ENCODE assay signal across 14 cellular contexts in the genomic region with DNA sequence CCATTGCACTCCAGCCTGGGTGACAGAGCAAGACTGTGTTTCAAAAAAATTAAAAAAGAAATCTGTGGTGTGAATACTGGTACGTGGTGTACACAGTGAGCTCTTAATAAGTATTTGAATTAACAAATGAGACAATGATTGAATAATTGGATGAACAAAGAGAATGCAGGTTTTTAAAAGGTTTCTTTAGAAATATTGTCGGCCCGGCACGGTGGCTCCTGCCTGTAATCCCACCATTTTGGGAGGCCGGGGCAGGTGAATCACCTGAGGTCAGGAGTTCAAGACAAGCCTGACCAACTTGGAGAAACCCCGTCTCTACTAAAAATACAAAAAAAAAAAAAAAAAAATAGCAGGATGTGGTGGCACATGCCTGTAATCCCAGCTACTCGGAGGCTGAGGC. TPM values are rescaled to one million over a fixed set of nuclear protein-coding genes. Genes with fewer than 3 reads are reported as not detected.
DNase-seq lines count a peak whose midpoint lies in the region; ATAC-seq and TF ChIP-seq lines count a peak whose summit lies in the region.
"Had no signal": no experiment of that assay in that cellular context is flagged by ENCODE, and none has a peak within 500 bp of the region (broad histone marks: within the 10 kb centered on the region; RNA-seq: fewer than 3 reads in every experiment).

No MANE protein-coding gene starts in this region.

- no peak for DNase-seq in activated CD8-positive, alpha-beta memory T cell treated with anti-CD3 and anti-CD28 coated beads, Interleukin-2, amount 10 ng/mL, durations not matched to agents 7 days and 5 days
- DNase-seq in activated CD8-positive, alpha-beta memory T cell treated with anti-CD3 and anti-CD28 coated beads for 24 hours, result no peak
- DNase-seq in T-cell (no peak), retinal pigment epithelial cell (ENCODE audit: low read depth) (no peak), AML-193 (lab: John Stamatoyannopoulos, UW) (no peak), DMS53 (lab: John Stamatoyannopoulos, UW) (no peak)
- no peak for DNase-seq in central memory CD8-positive, alpha-beta T cell (ENCODE audit: low spot score in 2 of 2)
- DNase-seq: foreskin melanocyte, Kasumi-1, NCI-H1930, NCI-H748 treated with DMSO at 0.1 percent for 48 hours, T1000 had no signal

- peaks cover 48% of the 10 kb centered on the region for H3K36me3 Mint-ChIP-seq in activated CD8-positive, alpha-beta memory T cell treated with anti-CD3 and anti-CD28 coated beads, Interleukin-2, amount 10 ng/mL, durations not matched to agents 7 days and 5 days
- peaks cover 5% of the 10 kb centered on the region for H3K36me3 Mint-ChIP-seq in T-cell
- peaks cover 7% of the 10 kb centered on the region for H3K36me3 Mint-ChIP-seq in central memory CD8-positive, alpha-beta T cell (ENCODE audit: insufficient read depth)

- H3K4me1 Mint-ChIP-seq in activated CD8-positive, alpha-beta memory T cell treated with anti-CD3 and anti-CD28 coated beads, Interleukin-2, amount 10 ng/mL, durations not matched to agents 7 days and 5 days, result peaks cover 69% of the 10 kb centered on the region
- H3K4me1 Mint-ChIP-seq in T-cell, result peaks cover 89 to 93% (median 91%) of the 10 kb centered on the region in 3 donors
- H3K4me1 Mint-ChIP-seq in central memory CD8-positive, alpha-beta T cell, result peaks cover 72% of the 10 kb centered on the region

- H3K4me3 Mint-ChIP-seq in activated CD8-positive, alpha-beta memory T cell treated with anti-CD3 and anti-CD28 coated beads, Interleukin-2, amount 10 ng/mL, durations not matched to agents 7 days and 5 days, result peak overlapping the region; percentile 42
- H3K4me3 Mint-ChIP-seq in T-cell, result peak overlapping the region; percentile 24 to 34 (median 30)
- H3K4me3 Mint-ChIP-seq in central memory CD8-positive, alpha-beta T cell, result no peak overlapping the region

- no peak for TF ChIP-seq CTCF in retinal pigment epithelial cell (conservative IDR thresholded peaks at IDR 0.05; ENCODE audit: low read depth, low read length)

- no peak for ATAC-seq in activated CD8-positive, alpha-beta memory T cell treated with anti-CD3 and anti-CD28 coated beads, Interleukin-2, amount 10 ng/mL, durations not matched to agents 7 days and 5 days
- no peak for ATAC-seq in T-cell (replicated peaks in 1 of 4)
- ATAC-seq in central memory CD8-positive, alpha-beta T cell (replicated peaks; ENCODE audit: extremely low read depth, poor library complexity, severe bottlenecking), result no peak
- ATAC-seq in HG02623 (IDR thresholded peaks at IDR 0.05; ENCODE audit: unreplicated experiment), result no peak
- ATAC-seq: HCT116 had no signal

- H3K9me3 Mint-ChIP-seq in activated CD8-positive, alpha-beta memory T cell treated with anti-CD3 and anti-CD28 coated beads, Interleukin-2, amount 10 ng/mL, durations not matched to agents 7 days and 5 days (ENCODE audit: low read depth), result no peaks in the 10 kb centered on the region
- H3K9me3 Mint-ChIP-seq in T-cell, result peaks cover 0 to 4% (median 0%) of the 10 kb centered on the region in 3 donors
- H3K9me3 Mint-ChIP-seq in central memory CD8-positive, alpha-beta T cell, result no peaks in the 10 kb centered on the region

- CTCF ChIA-PET in activated CD8-positive, alpha-beta memory T cell treated with anti-CD3 and anti-CD28 coated beads, Interleukin-2, amount 10 ng/mL, durations not matched to agents 7 days and 5 days (lab: Charles Lee), result interaction anchor here (1.1 kb wide), 1 partner anchor 421 kb away, joined by 3 read pairs; the partner anchor contains the start of gene TMEM30B
- CTCF ChIA-PET in T-cell (lab: Charles Lee), result interaction anchor here in 1 of 2 donors (0.6 to 0.8 kb wide), 3 partner anchors 16 to 1424 kb away, joined by 3 to 10 read pairs (median 3); no protein-coding TSS in a partner anchor

- H3K27me3 Mint-ChIP-seq in activated CD8-positive, alpha-beta memory T cell treated with anti-CD3 and anti-CD28 coated beads, Interleukin-2, amount 10 ng/mL, durations not matched to agents 7 days and 5 days, result no peaks in the 10 kb centered on the region
- H3K27me3 Mint-ChIP-seq in T-cell, result no peaks in the 10 kb centered on the region
- H3K27me3 Mint-ChIP-seq in central memory CD8-positive, alpha-beta T cell, result no peaks in the 10 kb centered on the region

- POLR2A ChIA-PET in T-cell (lab: Charles Lee), result interaction anchor here (0.7 kb wide), 3 partner anchors 24 to 1394 kb away, joined by 3 to 7 read pairs (median 6); no protein-coding TSS in a partner anchor

- no peak overlapping the region for H3K27ac Mint-ChIP-seq in activated CD8-positive, alpha-beta memory T cell treated with anti-CD3 and anti-CD28 coated beads, Interleukin-2, amount 10 ng/mL, durations not matched to agents 7 days and 5 days
- peak overlapping the region; percentile 39 to 52 for H3K27ac Mint-ChIP-seq in T-cell
- H3K27ac Mint-ChIP-seq in central memory CD8-positive, alpha-beta T cell (ENCODE audit: low read depth), result peak overlapping the region; percentile 41

- H3K4me3 ChIP-seq in retinal pigment epithelial cell (ENCODE audit: low read length), result peak overlapping the region; percentile 32

RNA-seq across cellular contexts. Expression of gene HIF1A, which starts 6.6 kb away (rescaled TPM):
- 100 to 1,000 TPM; 134 to 158 TPM for total RNA-seq in activated CD8-positive, alpha-beta memory T cell treated with anti-CD3 and anti-CD28 coated beads, Interleukin-2, amount 10 ng/mL, durations not matched to agents 7 days and 5 days
- total RNA-seq in T-cell, result 100 to 1,000 TPM in 2 of 5 donors, 10 to 100 TPM in 3; 80.2 to 200 (median 87.8) TPM
